Comparison of ENCODE assay signal across 19 cellular contexts in the genomic region with DNA sequence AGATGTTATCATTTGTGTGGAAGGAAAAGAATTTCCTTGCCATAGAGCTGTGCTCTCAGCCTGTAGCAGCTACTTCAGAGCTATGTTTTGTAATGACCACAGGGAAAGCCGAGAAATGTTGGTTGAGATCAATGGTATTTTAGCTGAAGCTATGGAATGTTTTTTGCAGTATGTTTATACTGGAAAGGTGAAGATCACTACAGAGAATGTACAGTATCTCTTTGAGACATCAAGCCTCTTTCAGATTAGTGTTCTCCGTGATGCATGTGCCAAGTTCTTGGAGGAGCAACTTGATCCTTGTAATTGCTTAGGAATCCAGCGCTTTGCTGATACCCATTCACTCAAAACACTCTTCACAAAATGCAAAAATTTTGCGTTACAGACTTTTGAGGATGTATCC. TPM values are rescaled to one million over a fixed set of nuclear protein-coding genes. Genes with fewer than 3 reads are reported as not detected.
DNase-seq lines count a peak whose midpoint lies in the region; ATAC-seq, FAIRE-seq and TF ChIP-seq lines count a peak whose summit lies in the region.
"Had no signal": no experiment of that assay in that cellular context is flagged by ENCODE, and none has a peak within 500 bp of the region (broad histone marks: within the 10 kb centered on the region; RNA-seq: fewer than 3 reads in every experiment).

No MANE protein-coding gene starts in this region.

- intact Hi-C loops in CD4-positive, alpha-beta T cell (cut with DNase I, micrococcal nuclease) = no loop called here

- H3K4me1 Mint-ChIP-seq in CD4-positive, alpha-beta T cell (ENCODE audit: low read depth) = peaks cover 13% of the 10 kb centered on the region
- H3K4me1 Mint-ChIP-seq in endothelial cell (ENCODE audit: unreplicated experiment) = no peaks in the 10 kb centered on the region
- H3K4me1 Mint-ChIP-seq: H9 had no signal

- TF ChIP-seq POLR2A in H54 (IDR thresholded peaks at IDR 0.05; ENCODE audit: low read depth, low read length) = no peak

- CTCF ChIA-PET in CD4-positive, alpha-beta T cell (lab: Charles Lee) = interaction anchor here (1.6 kb wide), 1 partner anchor 12 kb away, joined by 3 read pairs; no protein-coding TSS in a partner anchor

- POLR2A ChIA-PET in CD4-positive, alpha-beta T cell (lab: Charles Lee) = no interaction called here

- H3K9me3 Mint-ChIP-seq in CD4-positive, alpha-beta T cell = peaks cover 16% of the 10 kb centered on the region
- peaks cover 6% of the 10 kb centered on the region for H3K9me3 Mint-ChIP-seq in endothelial cell (ENCODE audit: unreplicated experiment)

- FAIRE-seq in H54 (lab: Jason Lieb, UNC) = peak; percentile 79
- FAIRE-seq: A549 had no signal

- no peaks in the 10 kb centered on the region for H3K27me3 ChIP-seq in CD4-positive, alpha-beta T cell (ENCODE audit: control insufficient read depth, insufficient read depth, low read length)
- H3K27me3 ChIP-seq: BLaER1 had no signal

- TF ChIP-seq CTCF in CD4-positive, alpha-beta T cell (IDR thresholded peaks at IDR 0.05) = no peak
- no peak for TF ChIP-seq CTCF in endothelial cell (IDR thresholded peaks at IDR 0.05; ENCODE audit: unreplicated experiment)

- H3K9me3 ChIP-seq in CD4-positive, alpha-beta T cell (ENCODE audit: control insufficient read depth, low read length) = peaks cover 45% of the 10 kb centered on the region

- no peaks in the 10 kb centered on the region for H3K27me3 Mint-ChIP-seq in CD4-positive, alpha-beta T cell
- no peaks in the 10 kb centered on the region for H3K27me3 Mint-ChIP-seq in endothelial cell (ENCODE audit: unreplicated experiment)

- H3K27ac Mint-ChIP-seq in CD4-positive, alpha-beta T cell = peak overlapping the region; percentile 44
- no peak overlapping the region for H3K27ac Mint-ChIP-seq in endothelial cell (ENCODE audit: unreplicated experiment)
- H3K27ac Mint-ChIP-seq: CD8-positive, alpha-beta T cell; H9 had no signal

- peaks cover 92% of the 10 kb centered on the region for H3K36me3 Mint-ChIP-seq in CD4-positive, alpha-beta T cell (ENCODE audit: low read depth)
- peaks cover 56% of the 10 kb centered on the region for H3K36me3 Mint-ChIP-seq in endothelial cell (ENCODE audit: low read depth, unreplicated experiment)

- H3K27ac ChIP-seq in CD4-positive, alpha-beta T cell (ENCODE audit: low read depth, low read length) = no peak overlapping the region
- H3K27ac ChIP-seq: A549, BLaER1 had no signal

- ATAC-seq in CD4-positive, alpha-beta T cell (ENCODE audit: poor library complexity) = no peak
- ATAC-seq in GM18870 (IDR thresholded peaks at IDR 0.05; ENCODE audit: unreplicated experiment) (no peak), HG02610 (IDR thresholded peaks at IDR 0.05; ENCODE audit: unreplicated experiment) (no peak), GM21528 (IDR thresholded peaks at IDR 0.05; ENCODE audit: low FRiP score, unreplicated experiment) (no peak)
- ATAC-seq: A549; CD8-positive, alpha-beta T cell had no signal

- H3K4me3 Mint-ChIP-seq in CD4-positive, alpha-beta T cell = peak overlapping the region; percentile 43
- H3K4me3 Mint-ChIP-seq in endothelial cell (ENCODE audit: unreplicated experiment) = peak overlapping the region; percentile 11
- H3K4me3 Mint-ChIP-seq: CD8-positive, alpha-beta T cell; H9 had no signal

- DNase-seq in CD4-positive, alpha-beta T cell = no peak
- DNase-seq in H54 (ENCODE audit: insufficient read length, low spot score) = no peak
- peak; percentile 93 for DNase-seq in amniotic epithelial cell (ENCODE audit: low read depth)
- no peak for DNase-seq in endothelial cell (ENCODE audit: low spot score)
- no peak for DNase-seq in HuH-7.5 (ENCODE audit: low spot score)
- DNase-seq: CD8-positive, alpha-beta T cell; DMS53; H9; KBM-7; NCI-H1105 treated with DMSO at 0.1 percent for 48 hours; NCI-H1694; NCI-H2081 treated with DMSO at 0.1 percent for 48 hours; NCI-H510A; NCI-H774 had no signal

RNA-seq across cellular contexts. Expression of gene KLHL24, which starts 15.1 kb away (rescaled TPM):
- 100 to 1,000 TPM; 190 to 191 TPM for total RNA-seq in CD4-positive, alpha-beta T cell
- total RNA-seq in endothelial cell (ENCODE audit: unreplicated experiment) = 50.9 TPM

RNA-seq across cellular contexts. Expression of gene YEATS2, which starts 47.0 kb away (rescaled TPM):
- 10 to 100 TPM; 14.6 to 15.9 TPM for total RNA-seq in CD4-positive, alpha-beta T cell
- total RNA-seq in endothelial cell (ENCODE audit: unreplicated experiment) = 65.1 TPM
